Comparison of ENCODE assay signal across 10 cellular contexts in genomic region chr3:15982667-15983145, GRCh38.
DNase-seq lines count a peak whose midpoint lies in the region; TF ChIP-seq lines count a peak whose summit lies in the region.
"Had no signal": no experiment of that assay in that cellular context is flagged by ENCODE, and none has a peak within 500 bp of the region (broad histone marks: within the 10 kb centered on the region; RNA-seq: fewer than 3 reads in every experiment).

No MANE protein-coding gene starts in this region.

- no peaks in the 10 kb centered on the region for H3F3A ChIP-seq in neural progenitor cell (ENCODE audit: low read depth)

- no peak overlapping the region for H3K4me3 Mint-ChIP-seq in endodermal cell
- peak overlapping the region; percentile 27 for H3K4me3 Mint-ChIP-seq in neural progenitor cell

- no peak overlapping the region for H3K9ac ChIP-seq in endodermal cell (ENCODE audit: extremely low read depth, low read length, poor library complexity, severe bottlenecking)
- H3K9ac ChIP-seq in neural progenitor cell, result no peak overlapping the region

- no peaks in the 10 kb centered on the region for H3K9me2 ChIP-seq in OCI-LY7 (ENCODE audit: insufficient read depth, low read length)

- H3K9me3 ChIP-seq in endodermal cell (ENCODE audit: control insufficient read depth, low read length) (peaks cover 18% of the 10 kb centered on the region), neural progenitor cell (ENCODE audit: low read depth) (no peaks in the 10 kb centered on the region), uterus (no peaks in the 10 kb centered on the region), OCI-LY7 (ENCODE audit: low read length) (no peaks in the 10 kb centered on the region)

- H3K27ac Mint-ChIP-seq in endodermal cell, result no peak overlapping the region
- peak overlapping the region; percentile 16 for H3K27ac Mint-ChIP-seq in neural progenitor cell

- H3K27me3 Mint-ChIP-seq in endodermal cell (ENCODE audit: insufficient read depth), result no peaks in the 10 kb centered on the region
- H3K27me3 Mint-ChIP-seq in neural progenitor cell (ENCODE audit: insufficient read depth, low read depth), result peaks cover 5% of the 10 kb centered on the region

- H3K36me3 Mint-ChIP-seq in endodermal cell (ENCODE audit: low read depth) (no peaks in the 10 kb centered on the region), neural progenitor cell (no peaks in the 10 kb centered on the region)

- intact Hi-C loops in uterus (cut with DNase I; ENCODE audit: low total_unique reads), result no loop called here
- intact Hi-C loops in OCI-LY7 (cut with micrococcal nuclease; ENCODE audit: unreplicated experiment), result no loop called here

- H4K20me1 ChIP-seq in neural progenitor cell (ENCODE audit: low read depth) (no peaks in the 10 kb centered on the region), OCI-LY7 (ENCODE audit: insufficient read depth, low read length) (no peaks in the 10 kb centered on the region)

- H3K4me1 Mint-ChIP-seq in endodermal cell (no peaks in the 10 kb centered on the region), neural progenitor cell (peaks cover 26% of the 10 kb centered on the region)

- peak; percentile 81 for DNase-seq in BJ (ENCODE audit: low read depth)
- DNase-seq in NCI-H2227 treated with DMSO at 0.1 percent for 48 hours (lab: John Stamatoyannopoulos, UW), result peak; percentile 19
- DNase-seq in endodermal cell, result no peak
- peak; percentile 66 for DNase-seq in neural progenitor cell (ENCODE audit: low spot score)
- DNase-seq in uterus, result no peak
- DNase-seq in OCI-LY7 (ENCODE audit: low spot score), result no peak
- DNase-seq in NCI-H2196 treated with DMSO at 0.1 percent for 48 hours (lab: John Stamatoyannopoulos, UW; ENCODE audit: unreplicated experiment), result no peak
- no peak for DNase-seq in activated effector memory CD4-positive, alpha-beta T cell treated with anti-CD3 and anti-CD28 coated beads, Interleukin-2, amount 50 U/mL, for 16 hours
- DNase-seq: stimulated activated CD4-positive, alpha-beta T cell treated with anti-CD3 and anti-CD28 coated beads, Interleukin-2, amount 100 ng/mL, for 48 hours; T-helper 2 cell had no signal

- CTCF ChIA-PET in BJ (lab: Yijun Ruan, JAX), result interaction anchor here (0.9 to 1.4 kb wide), 2 partner anchors 9 to 261 kb away, joined by 3 to 5 read pairs; no protein-coding TSS in a partner anchor
- CTCF ChIA-PET in OCI-LY7 (lab: Charles Lee; ENCODE audit: unreplicated experiment), result no interaction called here

- H3K4me1 ChIP-seq in endodermal cell (ENCODE audit: control insufficient read depth, insufficient read depth, low read length) (no peaks in the 10 kb centered on the region), neural progenitor cell (peaks cover 20% of the 10 kb centered on the region), uterus (no peaks in the 10 kb centered on the region), OCI-LY7 (ENCODE audit: insufficient read depth, low read length, poor library complexity, severe bottlenecking) (no peaks in the 10 kb centered on the region)

- no peaks in the 10 kb centered on the region for H3K79me2 ChIP-seq in neural progenitor cell (ENCODE audit: low read depth)
- no peaks in the 10 kb centered on the region for H3K79me2 ChIP-seq in OCI-LY7 (ENCODE audit: insufficient read depth, low read depth, low read length)

- H3K27ac ChIP-seq in endodermal cell (ENCODE audit: low read depth, low read length) (peak overlapping the region; percentile 57), neural progenitor cell (no peak overlapping the region), uterus (no peak overlapping the region), OCI-LY7 (ENCODE audit: low read depth, low read length, poor library complexity, severe bottlenecking) (no peak overlapping the region)

- H2AFZ ChIP-seq in neural progenitor cell (replicated peaks), result peak overlapping the region; percentile 45
- no peak overlapping the region for H2AFZ ChIP-seq in OCI-LY7 (ENCODE audit: low read length)

- no peaks in the 10 kb centered on the region for H3K27me3 ChIP-seq in BJ (ENCODE audit: control insufficient read depth, insufficient read depth, low read length)
- H3K27me3 ChIP-seq in endodermal cell (ENCODE audit: control insufficient read depth, insufficient read depth, low read length, poor library complexity, severe bottlenecking), result no peaks in the 10 kb centered on the region
- no peaks in the 10 kb centered on the region for H3K27me3 ChIP-seq in neural progenitor cell
- no peaks in the 10 kb centered on the region for H3K27me3 ChIP-seq in uterus

- 86 to 92% methylated on average over 10 of the region's 10 CpGs for WGBS in endodermal cell (ENCODE audit: insufficient coverage in 1 of 2, insufficient read length in 1 of 2), 2 experiments

- TF ChIP-seq POLR2A in uterus (IDR thresholded peaks at IDR 0.05), result no peak

- peak overlapping the region; percentile 18; the same call in 1 of the 2 replicates for H3K4me3 ChIP-seq in BJ (ENCODE audit: low read depth, low read length)
- no peak overlapping the region for H3K4me3 ChIP-seq in endodermal cell (ENCODE audit: low read length)
- H3K4me3 ChIP-seq in neural progenitor cell, result no peak overlapping the region
- no peak overlapping the region for H3K4me3 ChIP-seq in uterus
- H3K4me3 ChIP-seq in OCI-LY7 (ENCODE audit: low read depth, low read length, poor library complexity, severe bottlenecking), result no peak overlapping the region

- peak overlapping the region; percentile 11 for H3K4me2 ChIP-seq in neural progenitor cell
- H3K4me2 ChIP-seq in OCI-LY7 (ENCODE audit: low read length), result no peak overlapping the region

- no peaks in the 10 kb centered on the region for H3K36me3 ChIP-seq in BJ (ENCODE audit: control insufficient read depth, insufficient read depth, low read length)
- no peaks in the 10 kb centered on the region for H3K36me3 ChIP-seq in endodermal cell (ENCODE audit: control insufficient read depth, insufficient read depth, low read length)
- no peaks in the 10 kb centered on the region for H3K36me3 ChIP-seq in neural progenitor cell
- H3K36me3 ChIP-seq in uterus, result no peaks in the 10 kb centered on the region
- no peaks in the 10 kb centered on the region for H3K36me3 ChIP-seq in OCI-LY7 (ENCODE audit: insufficient read depth, low read length)

- H3K9me3 Mint-ChIP-seq in endodermal cell, result peaks cover 21% of the 10 kb centered on the region
- peaks cover 14% of the 10 kb centered on the region for H3K9me3 Mint-ChIP-seq in neural progenitor cell

- BruUV-seq in OCI-LY7 (replicated peaks; lab: Mats Ljungman, UMichigan), result no TSS peak

- POLR2A ChIA-PET in BJ (lab: Charles Lee) (interaction anchor here (1.2 kb wide), 1 partner anchor 18 kb away, joined by 6 read pairs; no protein-coding TSS in a partner anchor), OCI-LY7 (lab: Charles Lee) (no interaction called here)

- TF ChIP-seq CTCF in BJ (IDR thresholded peaks at IDR 0.05; ENCODE audit: insufficient read depth, low read depth, low read length), result no peak
- TF ChIP-seq CTCF in endodermal cell (conservative IDR thresholded peaks at IDR 0.05), result no peak
- no peak for TF ChIP-seq CTCF in neural progenitor cell (IDR thresholded peaks at IDR 0.05)
- TF ChIP-seq CTCF in uterus (IDR thresholded peaks at IDR 0.05), result no peak
- TF ChIP-seq CTCF in OCI-LY7 (conservative IDR thresholded peaks at IDR 0.05; ENCODE audit: low read length), result no peak

Comparison
In these comparisons a context has a peak if more than half of its experiments do, and no peak if none do; other contexts are left out.
1. DNase-seq: peak in BJ (single experiment), NCI-H2227 treated with DMSO at 0.1 percent for 48 hours (single experiment) and neural progenitor cell (single experiment); none in endodermal cell (single experiment), uterus (0 of 2), OCI-LY7 (single experiment), NCI-H2196 treated with DMSO at 0.1 percent for 48 hours (single experiment) and activated effector memory CD4-positive, alpha-beta T cell treated with anti-CD3 and anti-CD28 coated beads, Interleukin-2, amount 50 U/mL, for 16 hours (single experiment).